28 cellular contexts compared by ENCODE assay signal in genomic region chr2:134238371-134238770, GRCh38.
"Had no signal": no experiment of that assay in that cellular context is flagged by ENCODE, and none has a peak within 500 bp of the region (broad histone marks: within the 10 kb centered on the region; RNA-seq: fewer than 3 reads in every experiment).

No MANE protein-coding gene starts in this region.

- H3K9me3 ChIP-seq: adrenal gland, MG63 had no signal

- DNase-seq: activated CD4-positive, alpha-beta T cell treated with anti-CD3 and anti-CD28 coated beads for 48 hours; activated CD4-positive, alpha-beta T cell treated with anti-CD3 and anti-CD28 coated beads, Interleukin-2, amount 50 U/mL, for 4 hours; activated CD4-positive, CD25-positive, alpha-beta regulatory T cell treated with anti-CD3 and anti-CD28 coated beads, Interleukin-2, amount 50 U/mL, for 72 hours; activated CD8-positive, alpha-beta T cell treated with anti-CD3 and anti-CD28 coated beads, Interleukin-2, amount 10 ng/mL, durations not matched to agents 7 days and 5 days; activated effector memory CD4-positive, alpha-beta T cell treated with anti-CD3 and anti-CD28 coated beads, Interleukin-2, amount 50 U/mL, for 16 hours; activated naive CD4-positive, alpha-beta T cell treated with anti-CD3 and anti-CD28 coated beads for 36 hours; activated naive CD8-positive, alpha-beta T cell treated with anti-CD3 and anti-CD28 coated beads, Interleukin-2, amount 10 ng/mL, durations not matched to agents 7 days and 5 days; activated T-cell treated with anti-CD3 and anti-CD28 coated beads, Interleukin-2, amount 50 U/mL, for 24 hours; adrenal gland; aorta; MG63; MV-4-11; NCI-H1092 treated with DMSO at 0.1 percent for 48 hours; NCI-H1417 treated with DMSO at 0.1 percent for 48 hours; NCI-H1694; NCI-H2029; NCI-H345; NCI-H510A; NCI-H526 treated with DMSO at 0.1 percent for 48 hours; NCI-H82; OCI-M1; RPMI8226 had no signal

- H3K36me3 ChIP-seq: adrenal gland, MG63 had no signal

- H3K36me3 Mint-ChIP-seq: WTC11 had no signal

- H3K27ac ChIP-seq: adrenal gland, SK-N-MC had no signal

- H3K27ac Mint-ChIP-seq: activated CD8-positive, alpha-beta T cell treated with anti-CD3 and anti-CD28 coated beads, Interleukin-2, amount 10 ng/mL, durations not matched to agents 7 days and 5 days; activated naive CD4-positive, alpha-beta T cell treated with anti-CD3 and anti-CD28 coated beads for 36 hours; activated naive CD8-positive, alpha-beta T cell treated with anti-CD3 and anti-CD28 coated beads, Interleukin-2, amount 10 ng/mL, durations not matched to agents 7 days and 5 days; activated T-cell treated with anti-CD3 and anti-CD28 coated beads, Interleukin-2, amount 50 U/mL, for 24 hours; activated T-helper 1 cell treated with anti-CD3 and anti-CD28 coated beads, Interleukin-12 subunit alpha, Interleukin-12 subunit beta, Interleukin-2, Interleukin-4 antibody, amounts not matched to agents 30 ng/mL and 10 ng/mL and 1 ng/mL, durations not matched to agents 14 hours and 24 hours and 36 hours; WTC11 had no signal

- H3K9me3 Mint-ChIP-seq: activated naive CD4-positive, alpha-beta T cell treated with anti-CD3 and anti-CD28 coated beads for 36 hours; activated T-cell treated with anti-CD3 and anti-CD28 coated beads, Interleukin-2, amount 50 U/mL, for 24 hours; activated T-helper 1 cell treated with anti-CD3 and anti-CD28 coated beads, Interleukin-12 subunit alpha, Interleukin-12 subunit beta, Interleukin-2, Interleukin-4 antibody, amounts not matched to agents 30 ng/mL and 10 ng/mL and 1 ng/mL, durations not matched to agents 14 hours and 24 hours and 36 hours; central memory CD8-positive, alpha-beta T cell; WTC11 had no signal

- H3K4me3 Mint-ChIP-seq: activated CD8-positive, alpha-beta T cell treated with anti-CD3 and anti-CD28 coated beads, Interleukin-2, amount 10 ng/mL, durations not matched to agents 7 days and 5 days; activated naive CD4-positive, alpha-beta T cell treated with anti-CD3 and anti-CD28 coated beads for 36 hours; activated naive CD8-positive, alpha-beta T cell treated with anti-CD3 and anti-CD28 coated beads, Interleukin-2, amount 10 ng/mL, durations not matched to agents 7 days and 5 days; activated T-cell treated with anti-CD3 and anti-CD28 coated beads, Interleukin-2, amount 50 U/mL, for 24 hours; activated T-helper 1 cell treated with anti-CD3 and anti-CD28 coated beads, Interleukin-12 subunit alpha, Interleukin-12 subunit beta, Interleukin-2, Interleukin-4 antibody, amounts not matched to agents 30 ng/mL and 10 ng/mL and 1 ng/mL, durations not matched to agents 14 hours and 24 hours and 36 hours; central memory CD8-positive, alpha-beta T cell; WTC11 had no signal

- H3K4me3 ChIP-seq: adrenal gland, MG63, SK-N-MC had no signal

- ATAC-seq: activated CD8-positive, alpha-beta T cell treated with anti-CD3 and anti-CD28 coated beads, Interleukin-2, amount 10 ng/mL, durations not matched to agents 7 days and 5 days; Panc1; Right ventricle myocardium inferior; WTC11 had no signal

- H3K27me3 Mint-ChIP-seq: activated naive CD8-positive, alpha-beta T cell treated with anti-CD3 and anti-CD28 coated beads, Interleukin-2, amount 10 ng/mL, durations not matched to agents 7 days and 5 days; activated T-cell treated with anti-CD3 and anti-CD28 coated beads, Interleukin-2, amount 50 U/mL, for 24 hours; central memory CD8-positive, alpha-beta T cell had no signal

- H3K27me3 ChIP-seq: adrenal gland, MG63 had no signal
